In the genomic region with DNA sequence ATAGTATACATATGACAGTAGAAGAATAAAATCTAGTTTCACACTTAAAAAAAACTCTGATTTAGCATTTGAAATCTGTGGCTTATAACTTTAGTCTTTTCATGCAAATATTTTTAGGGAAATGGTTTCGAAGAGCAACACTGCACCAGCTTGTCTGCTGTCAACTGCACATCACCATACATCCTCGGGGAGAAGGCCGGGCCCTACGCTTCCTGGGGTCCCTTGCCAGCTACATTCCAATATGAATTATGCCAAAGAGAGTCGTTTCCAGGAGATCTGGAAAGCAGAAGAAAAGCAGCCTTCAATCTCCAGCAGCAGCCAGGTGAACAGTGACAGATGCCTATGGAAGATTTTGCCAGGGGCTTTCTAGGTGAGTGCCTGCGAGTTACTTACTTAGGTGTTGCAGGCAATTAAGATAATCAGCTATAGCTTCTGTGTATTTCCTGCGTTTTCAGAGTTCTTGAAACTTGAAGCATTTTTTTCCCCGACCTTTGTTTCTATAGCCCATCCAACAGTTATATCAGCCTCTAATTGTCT, we compare ENCODE assay signal across 1 cellular context.
TF ChIP-seq lines count a peak whose summit lies in the region.

No MANE protein-coding gene starts in this region.

TF ChIP-seq in IMR-90, 13 proteins besides CTCF, POLR2A, EP300 and RAD21:
- TF ChIP-seq, protein P1, sequence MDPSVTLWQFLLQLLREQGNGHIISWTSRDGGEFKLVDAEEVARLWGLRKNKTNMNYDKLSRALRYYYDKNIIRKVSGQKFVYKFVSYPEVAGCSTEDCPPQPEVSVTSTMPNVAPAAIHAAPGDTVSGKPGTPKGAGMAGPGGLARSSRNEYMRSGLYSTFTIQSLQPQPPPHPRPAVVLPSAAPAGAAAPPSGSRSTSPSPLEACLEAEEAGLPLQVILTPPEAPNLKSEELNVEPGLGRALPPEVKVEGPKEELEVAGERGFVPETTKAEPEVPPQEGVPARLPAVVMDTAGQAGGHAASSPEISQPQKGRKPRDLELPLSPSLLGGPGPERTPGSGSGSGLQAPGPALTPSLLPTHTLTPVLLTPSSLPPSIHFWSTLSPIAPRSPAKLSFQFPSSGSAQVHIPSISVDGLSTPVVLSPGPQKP (IDR thresholded peaks at IDR 0.05; ENCODE audit: borderline replicate concordance, low read depth, low read length), result no peak
- TF ChIP-seq RFX5 (IDR thresholded peaks at IDR 0.05; ENCODE audit: low read depth, low read length), result no peak
- TF ChIP-seq, protein P2, sequence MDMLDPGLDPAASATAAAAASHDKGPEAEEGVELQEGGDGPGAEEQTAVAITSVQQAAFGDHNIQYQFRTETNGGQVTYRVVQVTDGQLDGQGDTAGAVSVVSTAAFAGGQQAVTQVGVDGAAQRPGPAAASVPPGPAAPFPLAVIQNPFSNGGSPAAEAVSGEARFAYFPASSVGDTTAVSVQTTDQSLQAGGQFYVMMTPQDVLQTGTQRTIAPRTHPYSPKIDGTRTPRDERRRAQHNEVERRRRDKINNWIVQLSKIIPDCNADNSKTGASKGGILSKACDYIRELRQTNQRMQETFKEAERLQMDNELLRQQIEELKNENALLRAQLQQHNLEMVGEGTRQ (IDR thresholded peaks at IDR 0.05; ENCODE audit: low read depth, low read length), result no peak
- TF ChIP-seq MAFK (IDR thresholded peaks at IDR 0.05; ENCODE audit: low read depth, low read length), result no peak
- TF ChIP-seq MAZ (IDR thresholded peaks at IDR 0.05; ENCODE audit: borderline replicate concordance, low read depth, low read length), result no peak
- no peak for TF ChIP-seq CEBPB (IDR thresholded peaks at IDR 0.05; ENCODE audit: low read depth, low read length)
- TF ChIP-seq FOS (IDR thresholded peaks at IDR 0.05; ENCODE audit: low read depth, low read length), result no peak
- TF ChIP-seq CHD1 (IDR thresholded peaks at IDR 0.05; ENCODE audit: low read depth, low read length), result no peak
